Comparison of ENCODE assay signal across 1 cellular context in genomic region chr6:67884442-67884841, GRCh38.
TF ChIP-seq lines count a peak whose summit lies in the region.

No MANE protein-coding gene starts in this region.

TF ChIP-seq in K562, 482 proteins besides CTCF, POLR2A, EP300 and RAD21 (continued from another document and continues in another):
- TF ChIP-seq REST (CRISPR knock-in tag; IDR thresholded peaks at IDR 0.05; ENCODE audit: low read depth) (no peak), ZFPM2 (CRISPR knock-in tag; IDR thresholded peaks at IDR 0.05) (no peak), NR4A1 (CRISPR knock-in tag; IDR thresholded peaks at IDR 0.05) (no peak), NR4A1 (tag; IDR thresholded peaks at IDR 0.05) (no peak), PML (IDR thresholded peaks at IDR 0.05; ENCODE audit: low read length) (no peak; the same call in 1 of the 2 replicates), ETV5 (CRISPR knock-in tag; IDR thresholded peaks at IDR 0.05; ENCODE audit: low read depth) (no peak), MAFG (tag; conservative IDR thresholded peaks at IDR 0.05) (no peak), NR2C2 (CRISPR knock-in tag; IDR thresholded peaks at IDR 0.05) (no peak), NR2C2 (tag; IDR thresholded peaks at IDR 0.05) (no peak), SMAD1 (IDR thresholded peaks at IDR 0.05; ENCODE audit: low read depth, low read length, partially characterized antibody) (peak; percentile 8), NR2C1 (IDR thresholded peaks at IDR 0.05) (no peak), NR2C1 (tag; IDR thresholded peaks at IDR 0.05) (no peak), CREB1 (IDR thresholded peaks at IDR 0.05) (no peak), CREB1 (CRISPR knock-in tag; IDR thresholded peaks at IDR 0.05) (no peak), SIX5 (IDR thresholded peaks at IDR 0.05; ENCODE audit: borderline replicate concordance in 1 of 2, insufficient read depth in 1 of 2, low read depth in 1 of 2, low read length in 2 of 2) (no peak), ZFP30 (CRISPR knock-in tag; IDR thresholded peaks at IDR 0.05; ENCODE audit: borderline replicate concordance) (no peak), CREM (IDR thresholded peaks at IDR 0.05; ENCODE audit: low read depth) (no peak), SMAD4 (CRISPR knock-in tag; conservative IDR thresholded peaks at IDR 0.05) (no peak), TAF9B (IDR thresholded peaks at IDR 0.05; ENCODE audit: partially characterized antibody) (no peak), BRD9 (IDR thresholded peaks at IDR 0.05; ENCODE audit: low read depth, partially characterized antibody) (no peak), ZNF77 (CRISPR knock-in tag; IDR thresholded peaks at IDR 0.05) (no peak), ZNF318 (IDR thresholded peaks at IDR 0.05; ENCODE audit: borderline replicate concordance in 1 of 2, low read depth in 1 of 2) (0 out of 4 replicates have a peak, but pooled peaks of 1 of the 2 experiments have one; percentile 9), ZNF197 (CRISPR knock-in tag; IDR thresholded peaks at IDR 0.05; ENCODE audit: low read depth) (no peak), SMC3 (conservative IDR thresholded peaks at IDR 0.05; ENCODE audit: insufficient read depth, low read depth, low read length) (no peak), RAD51 (IDR thresholded peaks at IDR 0.05; ENCODE audit: borderline replicate concordance, low read depth) (no peak), ZNF253 (CRISPR knock-in tag; conservative IDR thresholded peaks at IDR 0.05) (no peak), BCLAF1 (IDR thresholded peaks at IDR 0.05; ENCODE audit: borderline replicate concordance in 1 of 2, control insufficient read depth in 1 of 2, low read depth in 2 of 2, low read length in 1 of 2) (no peak), ZNF143 (CRISPR knock-in tag; IDR thresholded peaks at IDR 0.05) (no peak), ATF1 (CRISPR knock-in tag; IDR thresholded peaks at IDR 0.05) (no peak), ATF1 (tag; IDR thresholded peaks at IDR 0.05) (no peak), ZFP1 (CRISPR knock-in tag; IDR thresholded peaks at IDR 0.05) (no peak), NELFE (IDR thresholded peaks at IDR 0.05; ENCODE audit: insufficient read depth, insufficient read length) (no peak), ESRRB (CRISPR knock-in tag; IDR thresholded peaks at IDR 0.05; ENCODE audit: borderline replicate concordance) (no peak), YBX1 (IDR thresholded peaks at IDR 0.05) (no peak), AFF1 (IDR thresholded peaks at IDR 0.05; ENCODE audit: low read depth in 1 of 2, partially characterized antibody in 2 of 2) (peak; percentile 80 to 86), KDM2B (CRISPR knock-in tag; IDR thresholded peaks at IDR 0.05) (no peak), CHD1 (IDR thresholded peaks at IDR 0.05; ENCODE audit: low read length) (peak; percentile 77), SMARCE1 (IDR thresholded peaks at IDR 0.05) (no peak), SRSF3 (IDR thresholded peaks at IDR 0.05; ENCODE audit: insufficient read depth, low read length) (no peak), ARHGAP35 (IDR thresholded peaks at IDR 0.05; ENCODE audit: partially characterized antibody) (no peak), ZNF232 (CRISPR knock-in tag; IDR thresholded peaks at IDR 0.05) (no peak), VEZF1 (CRISPR knock-in tag; IDR thresholded peaks at IDR 0.05) (peak; percentile 26; the same call in 1 of the 2 replicates), PTTG1 (tag; IDR thresholded peaks at IDR 0.05; ENCODE audit: low read depth) (peak; percentile 46; the same call in 1 of the 2 replicates), NFRKB (IDR thresholded peaks at IDR 0.05; ENCODE audit: low read depth) (no peak)
